8 cellular contexts compared by ENCODE assay signal in genomic region chr3:32401141-32401540, GRCh38. TPM values are rescaled to one million over a fixed set of nuclear protein-coding genes. Genes with fewer than 3 reads are reported as not detected.
DNase-seq lines count a peak whose midpoint lies in the region; ATAC-seq and TF ChIP-seq lines count a peak whose summit lies in the region.

No MANE protein-coding gene starts in this region.

- in situ Hi-C loops in GM13976 (cut with MboI; ENCODE audit: low sequenced_read_pairs, unreplicated experiment) = no loop called here

- H3K27ac ChIP-seq in AG04450 (ENCODE audit: low read depth, low read length) (peak overlapping the region; percentile 87), HEK293 (ENCODE audit: extremely low read depth, low read depth, low read length) (peak overlapping the region; percentile 82), testis (peak overlapping the region; percentile 70 to 86)

- H3K36me3 ChIP-seq in HEK293 (ENCODE audit: control insufficient read depth in 2 of 2, insufficient read depth in 1 of 2, low read length in 2 of 2) (no peaks in the 10 kb centered on the region), testis (ENCODE audit: low read depth, missing control alignments) (no peaks in the 10 kb centered on the region)

- peaks cover 49% of the 10 kb centered on the region for H3K4me1 Mint-ChIP-seq in activated naive CD8-positive, alpha-beta T cell treated with anti-CD3 and anti-CD28 coated beads, Interleukin-2, amount 10 ng/mL, durations not matched to agents 7 days and 5 days

- CTCF ChIA-PET in AG04450 (lab: Charles Lee) (interaction anchor here (1.3 kb wide), 1 partner anchor 26 kb away, joined by 9 read pairs; no protein-coding TSS in a partner anchor), HEK293 (lab: Yijun Ruan, JAX) (interaction anchor here (0.5 to 1.5 kb wide), 3 partner anchors 8 to 27 kb away, joined by 3 to 4 read pairs (median 3); partner anchors contain the start of gene CMTM7)

- H3K27ac Mint-ChIP-seq in activated naive CD8-positive, alpha-beta T cell treated with anti-CD3 and anti-CD28 coated beads, Interleukin-2, amount 10 ng/mL, durations not matched to agents 7 days and 5 days = peak overlapping the region; percentile 99

- ATAC-seq in activated naive CD8-positive, alpha-beta T cell treated with anti-CD3 and anti-CD28 coated beads, Interleukin-2, amount 10 ng/mL, durations not matched to agents 7 days and 5 days (ENCODE audit: low read depth) = peak; percentile 5

- intact Hi-C loops in testis (cut with DNase I; ENCODE audit: low total_unique reads) = no loop called here

- no peak for TF ChIP-seq CTCF in AG04450 (IDR thresholded peaks at IDR 0.05; ENCODE audit: low read depth, low read length)
- TF ChIP-seq CTCF in HEK293 (tag by site-specific recombination; IDR thresholded peaks at IDR 0.05) = no peak
- no peak for TF ChIP-seq CTCF in testis (IDR thresholded peaks at IDR 0.05)
- TF ChIP-seq CTCF in GM13976 (IDR thresholded peaks at IDR 0.05; ENCODE audit: borderline replicate concordance, control extremely low read depth, extremely low read depth, insufficient read depth, missing control alignments) = no peak

- H3K27me3 ChIP-seq in AG04450 (ENCODE audit: control insufficient read depth, insufficient read depth, low read length) (no peaks in the 10 kb centered on the region), testis (no peaks in the 10 kb centered on the region)

- no peaks in the 10 kb centered on the region for H3K27me3 Mint-ChIP-seq in activated naive CD8-positive, alpha-beta T cell treated with anti-CD3 and anti-CD28 coated beads, Interleukin-2, amount 10 ng/mL, durations not matched to agents 7 days and 5 days

- 9 to 13% methylated on average over 11 to 12 of the region's 12 CpGs for WGBS in testis, 2 donors

- H3K9me3 ChIP-seq in AG04450 (ENCODE audit: control insufficient read depth, insufficient read depth, low read length) = no peaks in the 10 kb centered on the region
- H3K9me3 ChIP-seq in HEK293 (ENCODE audit: control insufficient read depth, insufficient read depth, low read depth, low read length) = no peaks in the 10 kb centered on the region
- no peaks in the 10 kb centered on the region for H3K9me3 ChIP-seq in testis

- peaks cover 18% of the 10 kb centered on the region for H3K36me3 Mint-ChIP-seq in activated naive CD8-positive, alpha-beta T cell treated with anti-CD3 and anti-CD28 coated beads, Interleukin-2, amount 10 ng/mL, durations not matched to agents 7 days and 5 days

- peak overlapping the region; percentile 93 for H3K4me3 Mint-ChIP-seq in activated naive CD8-positive, alpha-beta T cell treated with anti-CD3 and anti-CD28 coated beads, Interleukin-2, amount 10 ng/mL, durations not matched to agents 7 days and 5 days

- POLR2A ChIA-PET in AG04450 (lab: Yijun Ruan, JAX) (no interaction called here), HEK293 (lab: Yijun Ruan, JAX) (no interaction called here)
- POLR2A ChIA-PET in activated naive CD8-positive, alpha-beta T cell treated with anti-CD3 and anti-CD28 coated beads, Interleukin-2, amount 10 ng/mL, durations not matched to agents 7 days and 5 days (lab: Charles Lee) = interaction anchor here (0.8 to 2.9 kb wide), 6 partner anchors 9 to 67 kb away, joined by 3 to 18 read pairs (median 7); partner anchors contain the start of gene CMTM7

- H3K4me3 ChIP-seq in AG04450 (ENCODE audit: low read depth, low read length) (peak overlapping the region; percentile 54), HEK293 (ENCODE audit: low read depth, low read length) (peak overlapping the region; percentile 31), testis (peak overlapping the region; percentile 41 to 65)

- no peaks in the 10 kb centered on the region for H3K9me3 Mint-ChIP-seq in activated naive CD8-positive, alpha-beta T cell treated with anti-CD3 and anti-CD28 coated beads, Interleukin-2, amount 10 ng/mL, durations not matched to agents 7 days and 5 days

- H3K4me1 ChIP-seq in HEK293 (ENCODE audit: control insufficient read depth, insufficient read depth, low read length) (peaks cover 5% of the 10 kb centered on the region; the same call in 1 of the 2 replicates), testis (peaks cover 8% of the 10 kb centered on the region)

- no peak for TF ChIP-seq POLR2A in testis (IDR thresholded peaks at IDR 0.05)

- DNase-seq in AG04450 (ENCODE audit: low read depth, low spot score) = no peak
- DNase-seq in activated naive CD8-positive, alpha-beta T cell treated with anti-CD3 and anti-CD28 coated beads, Interleukin-2, amount 10 ng/mL, durations not matched to agents 7 days and 5 days = no peak
- DNase-seq in kidney tubule cell (ENCODE audit: low spot score) = peak; percentile 29
- DNase-seq in testis = no peak
- no peak for DNase-seq in stimulated activated CD4-positive, alpha-beta T cell treated with anti-CD3 and anti-CD28 coated beads, Interleukin-4, amount 100 ng/mL, for 1 hour
- no peak for DNase-seq in GM13976 (ENCODE audit: low spot score)
- no peak for DNase-seq in activated CD4-positive, alpha-beta T cell treated with anti-CD3 and anti-CD28 coated beads, Interleukin-2, amount 50 U/mL, for 48 hours

TF ChIP-seq in HEK293, 187 proteins besides CTCF, POLR2A, EP300 and RAD21:
- TF ChIP-seq ZNF48 (tag by site-specific recombination; IDR thresholded peaks at IDR 0.05) (no peak), ZNF311 (tag by site-specific recombination; IDR thresholded peaks at IDR 0.05; ENCODE audit: borderline replicate concordance) (no peak), ZBTB20 (tag by site-specific recombination; IDR thresholded peaks at IDR 0.05) (no peak), ZNF558 (tag by site-specific recombination; IDR thresholded peaks at IDR 0.05) (no peak), YY1 (tag by site-specific recombination; IDR thresholded peaks at IDR 0.05) (no peak), ZNF398 (tag by site-specific recombination; IDR thresholded peaks at IDR 0.05) (no peak), ZNF184 (tag by site-specific recombination; IDR thresholded peaks at IDR 0.05) (no peak)

RNA-seq across cellular contexts. Expression of gene CMTM7, which starts 9.5 kb away (rescaled TPM):
- polyA plus RNA-seq in AG04450 (2011; rRNA removed) (17.3 and 17.7 TPM in 2 replicates), testis (ENCODE audit: insufficient read depth, low read depth, low replicate concordance) (15.0 TPM)
- polyA minus RNA-seq in AG04450 (2011; rRNA and poly(A)+ RNA removed) = 13.6 and 20.0 TPM in 2 replicates
- 10 to 100 TPM; 45.3 to 49.0 TPM for total RNA-seq in activated naive CD8-positive, alpha-beta T cell treated with anti-CD3 and anti-CD28 coated beads, Interleukin-2, amount 10 ng/mL, durations not matched to agents 7 days and 5 days
- total RNA-seq in testis = 10 to 100 TPM; 19.7 to 40.9 TPM
